ENCODE assay signal across 31 cellular contexts in the genomic region with DNA sequence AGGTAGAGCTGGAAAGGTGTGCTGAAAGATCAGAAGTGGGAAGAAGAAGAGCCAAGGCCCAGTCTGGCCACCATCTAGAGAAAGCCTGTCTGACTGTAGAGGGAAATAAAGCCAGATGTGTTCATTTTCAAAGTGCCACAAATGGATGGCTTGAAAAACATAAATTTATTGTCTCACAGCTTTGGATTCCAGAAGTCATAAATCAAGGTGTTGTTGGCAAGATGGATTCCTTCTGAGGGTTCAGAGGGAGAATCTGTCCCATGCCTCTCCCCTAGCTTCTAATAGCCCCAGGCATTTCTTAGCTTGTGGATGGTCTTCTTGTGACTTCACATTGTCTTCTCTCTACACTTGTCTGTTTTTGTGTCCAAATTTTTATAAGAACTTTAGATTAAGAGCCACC. TPM values are rescaled to one million over a fixed set of nuclear protein-coding genes. Genes with fewer than 3 reads are reported as not detected.
DNase-seq lines count a peak whose midpoint lies in the region; ATAC-seq, FAIRE-seq and TF ChIP-seq lines count a peak whose summit lies in the region.
"Had no signal": no experiment of that assay in that cellular context is flagged by ENCODE, and none has a peak within 500 bp of the region (broad histone marks: within the 10 kb centered on the region; RNA-seq: fewer than 3 reads in every experiment).

No MANE protein-coding gene starts in this region.

- TF ChIP-seq CTCF in Loucy (conservative IDR thresholded peaks at IDR 0.05; ENCODE audit: low read length) (no peak), K562 (IDR thresholded peaks at IDR 0.05 in 2 of 3, conservative IDR thresholded peaks at IDR 0.05 in 1 of 3; ENCODE audit: insufficient read depth in 2 of 3, low read depth in 1 of 3, low read length in 3 of 3) (no peak), parathyroid adenoma (IDR thresholded peaks at IDR 0.05) (no peak), upper lobe of right lung (IDR thresholded peaks at IDR 0.05) (no peak)

- H3K36me3 Mint-ChIP-seq in activated T-cell treated with anti-CD3 and anti-CD28 coated beads, Interleukin-2, amount 50 U/mL, for 24 hours (ENCODE audit: low read depth): no peaks in the 10 kb centered on the region
- H3K36me3 Mint-ChIP-seq: CD14-positive monocyte; CD4-positive, alpha-beta memory T cell; CD4-positive, CD25-positive, alpha-beta regulatory T cell; CD8-positive, alpha-beta memory T cell had no signal

- no peak for TF ChIP-seq EP300 in K562 (IDR thresholded peaks at IDR 0.05; ENCODE audit: low read length)

- no peak for FAIRE-seq in K562 (lab: Jason Lieb, UNC)
- FAIRE-seq: A204.1, GM12878, GM12892, GM18507 had no signal

- in situ Hi-C loops in K562 (cut with MboI): no loop called here

- H3K9me1 ChIP-seq in K562 (ENCODE audit: control insufficient read depth, insufficient read depth, low read length): no peaks in the 10 kb centered on the region

- H3F3A ChIP-seq in Loucy (ENCODE audit: low read depth): no peaks in the 10 kb centered on the region

- H2AFZ ChIP-seq in Loucy (ENCODE audit: low read length): peak overlapping the region; percentile 19; the same call in 1 of the 2 replicates
- peak overlapping the region; percentile 46 for H2AFZ ChIP-seq in K562 (ENCODE audit: low read depth, low read length)
- peak overlapping the region; percentile 33 for H2AFZ ChIP-seq in parathyroid adenoma

- H3K9ac ChIP-seq in Loucy (ENCODE audit: low read depth, low read length, poor library complexity, severe bottlenecking) (no peak overlapping the region), K562 (ENCODE audit: insufficient read depth in 1 of 2, low read depth in 2 of 2, low read length in 2 of 2) (no peak overlapping the region), parathyroid adenoma (no peak overlapping the region)
- H3K9ac ChIP-seq: BLaER1 had no signal

- TF ChIP-seq POLR2A in K562 (conservative IDR thresholded peaks at IDR 0.05): no peak

- no peak overlapping the region for H3K4me3 ChIP-seq in Loucy (ENCODE audit: low read length, poor library complexity, severe bottlenecking)
- no peak overlapping the region for H3K4me3 ChIP-seq in K562
- no peak overlapping the region for H3K4me3 ChIP-seq in parathyroid adenoma (ENCODE audit: low read depth, low read length)
- H3K4me3 ChIP-seq in upper lobe of right lung: no peak overlapping the region
- H3K4me3 ChIP-seq: BLaER1, GM12878 had no signal

- H3K27ac ChIP-seq in K562 (ENCODE audit: extremely low read depth, low read depth, low read length) (no peak overlapping the region), parathyroid adenoma (no peak overlapping the region), upper lobe of right lung (no peak overlapping the region)
- H3K27ac ChIP-seq: BLaER1 had no signal

- POLR2A ChIA-PET in K562 (lab: Yijun Ruan, JAX): interaction anchor here (0.8 to 1.5 kb wide), 3 partner anchors 12 to 22 kb away, joined by 4 to 7 read pairs (median 4); no protein-coding TSS in a partner anchor

- no peaks in the 10 kb centered on the region for H3K9me2 ChIP-seq in Loucy (replicated peaks; ENCODE audit: low read depth, low read length)

- H3K27me3 ChIP-seq in Loucy (ENCODE audit: insufficient read depth, low read length, poor library complexity, severe bottlenecking) (no peaks in the 10 kb centered on the region), K562 (ENCODE audit: control insufficient read depth in 2 of 2, insufficient read depth in 2 of 2, low read length in 2 of 2) (no peaks in the 10 kb centered on the region), parathyroid adenoma (ENCODE audit: control insufficient read depth, insufficient read depth, low read length) (no peaks in the 10 kb centered on the region), upper lobe of right lung (no peaks in the 10 kb centered on the region)
- H3K27me3 ChIP-seq: BE2C, BLaER1 had no signal

- H3K27me3 Mint-ChIP-seq in activated T-cell treated with anti-CD3 and anti-CD28 coated beads, Interleukin-2, amount 50 U/mL, for 24 hours: peaks cover 6% of the 10 kb centered on the region

- H3K4me2 ChIP-seq in Loucy (ENCODE audit: low read depth, low read length, poor library complexity, severe bottlenecking): no peak overlapping the region
- H3K4me2 ChIP-seq in K562 (ENCODE audit: insufficient read depth, low read length): no peak overlapping the region
- H3K4me2 ChIP-seq in parathyroid adenoma (ENCODE audit: low read length): no peak overlapping the region
- H3K4me2 ChIP-seq: BLaER1 had no signal

- no peaks in the 10 kb centered on the region for H3K36me3 ChIP-seq in Loucy (ENCODE audit: insufficient read depth, low read length)
- no peaks in the 10 kb centered on the region for H3K36me3 ChIP-seq in K562 (ENCODE audit: control insufficient read depth, insufficient read depth, low read length)
- no peaks in the 10 kb centered on the region for H3K36me3 ChIP-seq in parathyroid adenoma (ENCODE audit: control insufficient read depth, insufficient read depth, low read length)
- H3K36me3 ChIP-seq in upper lobe of right lung: no peaks in the 10 kb centered on the region
- H3K36me3 ChIP-seq: BE2C, BLaER1 had no signal

- no peaks in the 10 kb centered on the region for H3K79me2 ChIP-seq in Loucy (ENCODE audit: insufficient read depth, low read length)
- H3K79me2 ChIP-seq in K562 (ENCODE audit: control insufficient read depth, insufficient read depth, low read length): no peaks in the 10 kb centered on the region
- H3K79me2 ChIP-seq in parathyroid adenoma: no peaks in the 10 kb centered on the region

- no peaks in the 10 kb centered on the region for H3K9me3 ChIP-seq in Loucy (ENCODE audit: insufficient read depth, low read depth, low read length)
- no peaks in the 10 kb centered on the region for H3K9me3 ChIP-seq in K562 (replicated peaks; ENCODE audit: control insufficient read depth, insufficient read depth, low read depth, low read length)
- no peaks in the 10 kb centered on the region for H3K9me3 ChIP-seq in parathyroid adenoma (ENCODE audit: control insufficient read depth, low read length)
- H3K9me3 ChIP-seq in upper lobe of right lung: no peaks in the 10 kb centered on the region
- H3K9me3 ChIP-seq: BE2C, BLaER1 had no signal

- TF ChIP-seq RAD21 in K562 (CRISPR knock-in tag; conservative IDR thresholded peaks at IDR 0.05 in 1 of 2, IDR thresholded peaks at IDR 0.05 in 1 of 2): no peak

- DNase-seq in K562 (ENCODE audit: extremely low read depth in 1 of 4, low spot score in 3 of 4) (no peak), upper lobe of right lung (no peak)
- no peak for DNase-seq in activated T-cell treated with anti-CD3 and anti-CD28 coated beads, Interleukin-2, amount 50 U/mL, for 24 hours
- DNase-seq: 8988T; ACHN; BE2C; C1 segment of cervical spinal cord; CD4-positive, alpha-beta memory T cell; CD4-positive, CD25-positive, alpha-beta regulatory T cell; CD8-positive, alpha-beta memory T cell; COR-L47; DMS 273 treated with DMSO at 0.1 percent for 48 hours; DMS153; DMS53; DMS79; DND-41; EL; GDM1 had no signal

- H3K4me1 ChIP-seq in Loucy (ENCODE audit: insufficient read depth, low read length, poor library complexity, severe bottlenecking) (peaks cover under 1% of the 10 kb centered on the region), K562 (replicated peaks in 1 of 2; ENCODE audit: control insufficient read depth in 2 of 2, insufficient read depth in 2 of 2, low read length in 2 of 2) (peaks cover 0 to 13% of the 10 kb centered on the region in 2 experiments; a peak in 3 of 5 replicates), parathyroid adenoma (no peaks in the 10 kb centered on the region), upper lobe of right lung (no peaks in the 10 kb centered on the region)
- H3K4me1 ChIP-seq: BE2C had no signal

- ATAC-seq in K562: no peak
- no peak for ATAC-seq in HG02840 (IDR thresholded peaks at IDR 0.05; ENCODE audit: low FRiP score, unreplicated experiment)
- no peak for ATAC-seq in upper lobe of right lung
- ATAC-seq: GM12878 had no signal

- CTCF ChIA-PET in K562 (lab: Yijun Ruan, JAX; ENCODE audit: low intra/inter-chr PET ratio): no interaction called here

- H3K27ac Mint-ChIP-seq in activated T-cell treated with anti-CD3 and anti-CD28 coated beads, Interleukin-2, amount 50 U/mL, for 24 hours: no peak overlapping the region
- H3K27ac Mint-ChIP-seq: CD14-positive monocyte; CD4-positive, alpha-beta memory T cell; CD4-positive, CD25-positive, alpha-beta regulatory T cell; CD8-positive, alpha-beta memory T cell had no signal

- no TSS peak for BruUV-seq in K562 (replicated peaks; lab: Mats Ljungman, UMichigan)

- no peaks in the 10 kb centered on the region for H3K9me3 Mint-ChIP-seq in activated T-cell treated with anti-CD3 and anti-CD28 coated beads, Interleukin-2, amount 50 U/mL, for 24 hours
- H3K9me3 Mint-ChIP-seq: CD4-positive, alpha-beta memory T cell had no signal

- intact Hi-C loops in K562 (cut with micrococcal nuclease) (no loop called here), upper lobe of right lung (cut with DNase I) (no loop called here)

- H3K4me1 Mint-ChIP-seq in activated T-cell treated with anti-CD3 and anti-CD28 coated beads, Interleukin-2, amount 50 U/mL, for 24 hours (ENCODE audit: low read depth): peaks cover 2% of the 10 kb centered on the region
- H3K4me1 Mint-ChIP-seq: CD14-positive monocyte had no signal

- no peak overlapping the region for H3K4me3 Mint-ChIP-seq in activated T-cell treated with anti-CD3 and anti-CD28 coated beads, Interleukin-2, amount 50 U/mL, for 24 hours
- H3K4me3 Mint-ChIP-seq: CD14-positive monocyte; CD4-positive, alpha-beta memory T cell; CD4-positive, CD25-positive, alpha-beta regulatory T cell; CD8-positive, alpha-beta memory T cell had no signal

- no peaks in the 10 kb centered on the region for H4K20me1 ChIP-seq in Loucy (ENCODE audit: insufficient read depth, low read length, poor library complexity, severe bottlenecking)
- H4K20me1 ChIP-seq in K562 (replicated peaks; ENCODE audit: control insufficient read depth, insufficient read depth, low read length): no peaks in the 10 kb centered on the region
- H4K20me1 ChIP-seq: BLaER1 had no signal

RNA-seq across cellular contexts. Expression of a gene that starts 6.2 kb away (rescaled TPM):
- total RNA-seq in K562 (2011; cell fraction: chromatin; rRNA removed; ENCODE audit: low replicate concordance): 98.0 and 157 TPM in 2 replicates
- 44.4 and 52.9 TPM in 2 replicates for total RNA-seq in K562 (2011; cell fraction: nucleolus; rRNA removed)
- 98.7 and 150 TPM in 2 replicates for total RNA-seq in K562 (2011; cell fraction: nucleoplasm; rRNA removed)
- total RNA-seq in K562 (2014; rRNA removed): 42.7 and 68.2 TPM in 2 replicates
- 34.1 and 36.8 TPM in 2 replicates for total RNA-seq in K562 (2014; rRNA removed; fragmentation: Illumina TruSeq; extraction: Trizol)
- 27.3 and 30.1 TPM in 2 replicates for total RNA-seq in K562 (2015; rRNA removed; fragmentation: Illumina TruSeq; extraction: Trizol)
- 20.1 and 23.7 TPM in 2 replicates for total RNA-seq in K562 (2021)
- 23.0 and 28.8 TPM in 2 replicates for polyA plus RNA-seq in K562 (2011; rRNA removed)
- polyA plus RNA-seq in K562 (2011; cell fraction: cytosol; rRNA removed): 4.8 and 12.2 TPM in 2 replicates
- 24.7 and 26.4 TPM in 2 replicates for polyA plus RNA-seq in K562 (2011; cell fraction: nucleus; rRNA removed)
- polyA plus RNA-seq in K562 (2012): 13.1 and 14.4 TPM in 2 replicates
- 21.5 and 23.9 TPM in 2 replicates for polyA plus RNA-seq in K562 (2014; fragmentation: Illumina TruSeq; extraction: Trizol)
- polyA plus RNA-seq in K562 (2014; fragmentation: Nextera tagmentation; extraction: Ambion mirVana): 1 to 10 TPM; 6.4 to 7.8 TPM
- 34.7 and 35.0 TPM in 2 replicates for polyA plus RNA-seq in K562 (2014; rRNA removed)
- polyA minus RNA-seq in K562 (2011; rRNA and poly(A)+ RNA removed): 56.7 and 88.0 TPM in 2 replicates
- polyA minus RNA-seq in K562 (2011; cell fraction: cytosol; rRNA and poly(A)+ RNA removed): 18.0 and 22.5 TPM in 2 replicates
- polyA minus RNA-seq in K562 (2011; cell fraction: nucleus; rRNA and poly(A)+ RNA removed): 77.7 and 125 TPM in 2 replicates
- total RNA-seq in upper lobe of right lung: 9.2 TPM

RNA-seq across cellular contexts. Expression of a gene that starts 31.5 kb away (rescaled TPM):
- total RNA-seq in K562 (2011; cell fraction: chromatin; rRNA removed; ENCODE audit: low replicate concordance): not detected in 2 replicates
- total RNA-seq in K562 (2011; cell fraction: nucleolus; rRNA removed): not detected in 2 replicates
- total RNA-seq in K562 (2011; cell fraction: nucleoplasm; rRNA removed): not detected in 2 replicates
- not detected in 2 replicates for total RNA-seq in K562 (2014; rRNA removed)
- total RNA-seq in K562 (2014; rRNA removed; fragmentation: Illumina TruSeq; extraction: Trizol): not detected in 2 replicates
- not detected in 2 replicates for total RNA-seq in K562 (2015; rRNA removed; fragmentation: Illumina TruSeq; extraction: Trizol)
- total RNA-seq in K562 (2021): not detected in 2 replicates
- polyA plus RNA-seq in K562 (2011; rRNA removed): not detected in 2 replicates
- not detected in 2 replicates for polyA plus RNA-seq in K562 (2011; cell fraction: cytosol; rRNA removed)
- polyA plus RNA-seq in K562 (2011; cell fraction: nucleus; rRNA removed): not detected in 2 replicates
- polyA plus RNA-seq in K562 (2012): not detected in 2 replicates
- not detected in 2 replicates for polyA plus RNA-seq in K562 (2014; fragmentation: Illumina TruSeq; extraction: Trizol)
- not detected for polyA plus RNA-seq in K562 (2014; fragmentation: Nextera tagmentation; extraction: Ambion mirVana)
- not detected in 2 replicates for polyA plus RNA-seq in K562 (2014; rRNA removed)
- not detected in 2 replicates for polyA minus RNA-seq in K562 (2011; rRNA and poly(A)+ RNA removed)
- not detected in 2 replicates for polyA minus RNA-seq in K562 (2011; cell fraction: cytosol; rRNA and poly(A)+ RNA removed)
- polyA minus RNA-seq in K562 (2011; cell fraction: nucleus; rRNA and poly(A)+ RNA removed): not detected in 2 replicates
- total RNA-seq in upper lobe of right lung: not detected
- total RNA-seq: A673; CD4-positive, alpha-beta memory T cell; CD4-positive, CD25-positive, alpha-beta regulatory T cell; CD8-positive, alpha-beta memory T cell; Daoy; G401; GM12878 had no signal
- polyA plus RNA-seq: AG04450; CD14-positive monocyte; CD4-positive, alpha-beta memory T cell; CD8-positive, alpha-beta memory T cell; GM12878 had no signal
